ENCODE assay signal across 13 cellular contexts in genomic region chr9:128324401-128324800, GRCh38. TPM values are rescaled to one million over a fixed set of nuclear protein-coding genes. Genes with fewer than 3 reads are reported as not detected.
DNase-seq lines count a peak whose midpoint lies in the region; ATAC-seq and TF ChIP-seq lines count a peak whose summit lies in the region.
"Had no signal": no experiment of that assay in that cellular context is flagged by ENCODE, and none has a peak within 500 bp of the region (broad histone marks: within the 10 kb centered on the region; RNA-seq: fewer than 3 reads in every experiment).

No MANE protein-coding gene starts in this region.

- H3K36me3 ChIP-seq in BLaER1 (peaks cover 71% of the 10 kb centered on the region), DOHH2 (ENCODE audit: control insufficient read depth, low read length) (peaks cover 40% of the 10 kb centered on the region)

- peaks cover 47% of the 10 kb centered on the region for H3K79me2 ChIP-seq in DOHH2 (ENCODE audit: control insufficient read depth, low read length)

- H3K9me3 ChIP-seq in BLaER1, result no peaks in the 10 kb centered on the region
- H3K9me3 ChIP-seq in DOHH2 (ENCODE audit: control insufficient read depth, insufficient read depth, low read length), result no peaks in the 10 kb centered on the region
- H3K9me3 ChIP-seq: HAP-1 had no signal

- H3K9me3 Mint-ChIP-seq in activated B cell treated with CpG ODN at 0.5 μM for 24 hours (no peaks in the 10 kb centered on the region), naive B cell (no peaks in the 10 kb centered on the region)

- H3K4me1 Mint-ChIP-seq in activated B cell treated with CpG ODN at 0.5 μM for 24 hours, result peaks cover 19% of the 10 kb centered on the region
- H3K4me1 Mint-ChIP-seq in naive B cell, result peaks cover 15 to 38% (median 35%) of the 10 kb centered on the region in 3 donors

- H3F3A ChIP-seq in DOHH2 (ENCODE audit: control insufficient read depth, insufficient read depth), result no peaks in the 10 kb centered on the region

- POLR2A ChIA-PET in activated B cell treated with CpG ODN at 0.5 μM for 24 hours (lab: Charles Lee), result interaction anchor here (1.0 kb wide), 1 partner anchor 47 kb away, joined by 8 read pairs; the partner anchor contains the start of gene URM1

- H3K4me2 ChIP-seq in BLaER1, result peak overlapping the region; percentile 90
- peak overlapping the region; percentile 84 for H3K4me2 ChIP-seq in DOHH2 (ENCODE audit: low read length)

- peaks cover 38% of the 10 kb centered on the region for H3K4me1 ChIP-seq in BLaER1
- peaks cover 23% of the 10 kb centered on the region for H3K4me1 ChIP-seq in DOHH2 (ENCODE audit: control insufficient read depth, low read length)
- H3K4me1 ChIP-seq: HAP-1 had no signal

- in situ Hi-C loops in ACHN (cut with HindIII; ENCODE audit: low pct_ligation_motif_present, low pct_unique_long_range_greater_than_20kb, low sequenced_read_pairs), result no loop called here

- ATAC-seq in activated B cell treated with CpG ODN at 0.5 μM for 24 hours (ENCODE audit: low read depth) (no peak), naive B cell (ENCODE audit: low read depth in 2 of 2) (no peak), GM19351 (IDR thresholded peaks at IDR 0.05; ENCODE audit: unreplicated experiment) (no peak), GM18498 (IDR thresholded peaks at IDR 0.05; ENCODE audit: unreplicated experiment) (no peak)
- ATAC-seq: Panc1 had no signal

- H3K27ac Mint-ChIP-seq in activated B cell treated with CpG ODN at 0.5 μM for 24 hours, result no peak overlapping the region
- H3K27ac Mint-ChIP-seq in naive B cell, result no peak overlapping the region

- intact Hi-C loops in activated B cell treated with CpG ODN at 0.5 μM for 24 hours (cut with micrococcal nuclease), result loop anchor here (5.0 to 10.0 kb wide), 3 partner anchors 132 to 360 kb away; partner anchors contain the start of genes CIZ1, PTGES2 and SET

- no peaks in the 10 kb centered on the region for H3K27me3 ChIP-seq in BLaER1
- H3K27me3 ChIP-seq in DOHH2 (ENCODE audit: control insufficient read depth, low read length), result no peaks in the 10 kb centered on the region

- CTCF ChIA-PET in activated B cell treated with CpG ODN at 0.5 μM for 24 hours (lab: Charles Lee), result interaction anchor here (0.7 kb wide), 1 partner anchor 12 kb away, joined by 3 read pairs; no protein-coding TSS in a partner anchor

- peak overlapping the region; percentile 41 for H3K4me3 Mint-ChIP-seq in activated B cell treated with CpG ODN at 0.5 μM for 24 hours
- H3K4me3 Mint-ChIP-seq in naive B cell, result peak overlapping the region in 6 of 8 donors; percentile 10 to 99 (median 50)

- H3K27me3 Mint-ChIP-seq in activated B cell treated with CpG ODN at 0.5 μM for 24 hours (no peaks in the 10 kb centered on the region), naive B cell (no peaks in the 10 kb centered on the region)

- H4K20me1 ChIP-seq in BLaER1 (peaks cover 12% of the 10 kb centered on the region; the same call in 1 of the 2 replicates), DOHH2 (ENCODE audit: control insufficient read depth, insufficient read depth, low read depth, low read length) (no peaks in the 10 kb centered on the region)

- H3K36me3 Mint-ChIP-seq in activated B cell treated with CpG ODN at 0.5 μM for 24 hours (ENCODE audit: low read depth) (peaks cover 38% of the 10 kb centered on the region), naive B cell (no peaks in the 10 kb centered on the region)

- peak overlapping the region; percentile 87; the same call in 1 of the 2 replicates for H3K9ac ChIP-seq in BLaER1

- no peak overlapping the region for H3K27ac ChIP-seq in BLaER1
- H3K27ac ChIP-seq in DOHH2 (ENCODE audit: low read depth, low read length), result no peak overlapping the region

- no peaks in the 10 kb centered on the region for H3K9me2 ChIP-seq in DOHH2 (replicated peaks; ENCODE audit: control insufficient read depth, low read length)

- H3K4me3 ChIP-seq in BLaER1 (no peak overlapping the region), DOHH2 (ENCODE audit: low read length) (peak overlapping the region; percentile 93; the same call in 1 of the 2 replicates)

- TF ChIP-seq CTCF in DOHH2 (IDR thresholded peaks at IDR 0.05; ENCODE audit: low read depth, low read length, poor library complexity, severe bottlenecking) (no peak), activated B cell treated with CpG ODN at 0.5 μM for 24 hours (IDR thresholded peaks at IDR 0.05) (no peak)

- DNase-seq in activated B cell treated with CpG ODN at 0.5 μM for 24 hours (no peak), naive B cell (no peak), ACHN (no peak), NCI-H187 treated with DMSO at 0.1 percent for 48 hours (lab: John Stamatoyannopoulos, UW) (no peak)
- DNase-seq: GDM1, NCI-H345, T-helper 9 cell had no signal

RNA-seq across cellular contexts. Expression of gene COQ4, which starts 1.8 kb away (rescaled TPM):
- 36.2 and 45.6 TPM in 2 replicates for total RNA-seq in activated B cell treated with CpG ODN at 0.5 μM for 24 hours
- 10 to 100 TPM; 25.5 to 37.5 (median 31.3) TPM for polyA plus RNA-seq in naive B cell (ENCODE audit: low read depth in 6 of 6)

RNA-seq across cellular contexts. Expression of gene TRUB2, which starts 2.2 kb away (rescaled TPM):
- 28.0 and 32.6 TPM in 2 replicates for total RNA-seq in activated B cell treated with CpG ODN at 0.5 μM for 24 hours
- 10 to 100 TPM; 12.7 to 23.4 (median 22.1) TPM for polyA plus RNA-seq in naive B cell (ENCODE audit: low read depth in 6 of 6)

RNA-seq across cellular contexts. Expression of gene SLC27A4, which starts 15.9 kb away (rescaled TPM):
- total RNA-seq in activated B cell treated with CpG ODN at 0.5 μM for 24 hours, result 13.6 and 14.4 TPM in 2 replicates
- polyA plus RNA-seq in naive B cell (ENCODE audit: low read depth in 6 of 6), result 1 to 10 TPM in 5 of 6 donors, not detected in 1; 2.3 to 6.8 (median 3.6) TPM

RNA-seq across cellular contexts. Expression of gene URM1, which starts 46.8 kb away (rescaled TPM):
- total RNA-seq in activated B cell treated with CpG ODN at 0.5 μM for 24 hours, result 55.8 and 65.1 TPM in 2 replicates
- polyA plus RNA-seq in naive B cell (ENCODE audit: low read depth in 6 of 6), result 10 to 100 TPM; 36.9 to 44.3 (median 42.0) TPM

RNA-seq across cellular contexts. Expression of gene SWI5, which starts 48.3 kb away (rescaled TPM):
- 7.2 and 10.4 TPM in 2 replicates for total RNA-seq in activated B cell treated with CpG ODN at 0.5 μM for 24 hours
- polyA plus RNA-seq in naive B cell (ENCODE audit: low read depth in 6 of 6), result 10 to 100 TPM; 22.6 to 33.7 (median 26.3) TPM
